ENCODE assay signal across 1 cellular context in genomic region chr19:54159352-54160181, GRCh38.
TF ChIP-seq lines count a peak whose summit lies in the region.

Gene LENG1 (minus strand): TSS chr19:54159721. CDS start chr19:54159695, 26 bp downstream.

TF ChIP-seq in HepG2, 621 proteins besides CTCF, POLR2A, EP300 and RAD21 (continued from another document and continues in another):
- TF ChIP-seq LRRFIP1 (CRISPR knock-in tag; conservative IDR thresholded peaks at IDR 0.05), result no peak
- no peak for TF ChIP-seq KDM6A (CRISPR knock-in tag; IDR thresholded peaks at IDR 0.05; ENCODE audit: low read depth)
- peak; percentile 76 for TF ChIP-seq ZNF574 (CRISPR knock-in tag; IDR thresholded peaks at IDR 0.05)
- TF ChIP-seq DRAP1 (CRISPR knock-in tag; IDR thresholded peaks at IDR 0.05), result peak; percentile 88
- TF ChIP-seq ZFX (CRISPR knock-in tag; IDR thresholded peaks at IDR 0.05; ENCODE audit: low read depth), result peak; percentile 55; the same call in 1 of the 2 replicates
- no peak for TF ChIP-seq MBNL3 (CRISPR knock-in tag; conservative IDR thresholded peaks at IDR 0.05)
- no peak for TF ChIP-seq SNAPC5 (CRISPR knock-in tag; IDR thresholded peaks at IDR 0.05; ENCODE audit: borderline replicate concordance)
- TF ChIP-seq ZNF503 (CRISPR knock-in tag; IDR thresholded peaks at IDR 0.05), result no peak
- TF ChIP-seq, protein P1, sequence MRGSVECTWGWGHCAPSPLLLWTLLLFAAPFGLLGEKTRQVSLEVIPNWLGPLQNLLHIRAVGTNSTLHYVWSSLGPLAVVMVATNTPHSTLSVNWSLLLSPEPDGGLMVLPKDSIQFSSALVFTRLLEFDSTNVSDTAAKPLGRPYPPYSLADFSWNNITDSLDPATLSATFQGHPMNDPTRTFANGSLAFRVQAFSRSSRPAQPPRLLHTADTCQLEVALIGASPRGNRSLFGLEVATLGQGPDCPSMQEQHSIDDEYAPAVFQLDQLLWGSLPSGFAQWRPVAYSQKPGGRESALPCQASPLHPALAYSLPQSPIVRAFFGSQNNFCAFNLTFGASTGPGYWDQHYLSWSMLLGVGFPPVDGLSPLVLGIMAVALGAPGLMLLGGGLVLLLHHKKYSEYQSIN (CRISPR knock-in tag; IDR thresholded peaks at IDR 0.05; ENCODE audit: borderline replicate concordance), result no peak
- no peak for TF ChIP-seq ZFP1 (CRISPR knock-in tag; IDR thresholded peaks at IDR 0.05)
- no peak for TF ChIP-seq ARNT (IDR thresholded peaks at IDR 0.05)
- TF ChIP-seq FOXK1 (CRISPR knock-in tag; IDR thresholded peaks at IDR 0.05; ENCODE audit: borderline replicate concordance, low read depth), result peak; percentile 68; the same call in 1 of the 2 replicates
- TF ChIP-seq SYNCRIP (IDR thresholded peaks at IDR 0.05; ENCODE audit: insufficient read depth, low read depth, low read length), result no peak
- no peak for TF ChIP-seq SRSF9 (IDR thresholded peaks at IDR 0.05; ENCODE audit: borderline replicate concordance, insufficient read depth, low read depth, low read length, poor library complexity, severe bottlenecking)
- peak; percentile 72; the same call in 1 of the 2 replicates for TF ChIP-seq CSRNP1 (CRISPR knock-in tag; IDR thresholded peaks at IDR 0.05)
- TF ChIP-seq, protein P2, sequence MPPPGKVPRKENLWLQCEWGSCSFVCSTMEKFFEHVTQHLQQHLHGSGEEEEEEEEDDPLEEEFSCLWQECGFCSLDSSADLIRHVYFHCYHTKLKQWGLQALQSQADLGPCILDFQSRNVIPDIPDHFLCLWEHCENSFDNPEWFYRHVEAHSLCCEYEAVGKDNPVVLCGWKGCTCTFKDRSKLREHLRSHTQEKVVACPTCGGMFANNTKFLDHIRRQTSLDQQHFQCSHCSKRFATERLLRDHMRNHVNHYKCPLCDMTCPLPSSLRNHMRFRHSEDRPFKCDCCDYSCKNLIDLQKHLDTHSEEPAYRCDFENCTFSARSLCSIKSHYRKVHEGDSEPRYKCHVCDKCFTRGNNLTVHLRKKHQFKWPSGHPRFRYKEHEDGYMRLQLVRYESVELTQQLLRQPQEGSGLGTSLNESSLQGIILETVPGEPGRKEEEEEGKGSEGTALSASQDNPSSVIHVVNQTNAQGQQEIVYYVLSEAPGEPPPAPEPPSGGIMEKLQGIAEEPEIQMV (CRISPR knock-in tag; IDR thresholded peaks at IDR 0.05; ENCODE audit: low read depth), result peak; percentile 68; the same call in 1 of the 2 replicates
- TF ChIP-seq ZBTB14 (CRISPR knock-in tag; IDR thresholded peaks at IDR 0.05), result no peak
- TF ChIP-seq, protein P3, sequence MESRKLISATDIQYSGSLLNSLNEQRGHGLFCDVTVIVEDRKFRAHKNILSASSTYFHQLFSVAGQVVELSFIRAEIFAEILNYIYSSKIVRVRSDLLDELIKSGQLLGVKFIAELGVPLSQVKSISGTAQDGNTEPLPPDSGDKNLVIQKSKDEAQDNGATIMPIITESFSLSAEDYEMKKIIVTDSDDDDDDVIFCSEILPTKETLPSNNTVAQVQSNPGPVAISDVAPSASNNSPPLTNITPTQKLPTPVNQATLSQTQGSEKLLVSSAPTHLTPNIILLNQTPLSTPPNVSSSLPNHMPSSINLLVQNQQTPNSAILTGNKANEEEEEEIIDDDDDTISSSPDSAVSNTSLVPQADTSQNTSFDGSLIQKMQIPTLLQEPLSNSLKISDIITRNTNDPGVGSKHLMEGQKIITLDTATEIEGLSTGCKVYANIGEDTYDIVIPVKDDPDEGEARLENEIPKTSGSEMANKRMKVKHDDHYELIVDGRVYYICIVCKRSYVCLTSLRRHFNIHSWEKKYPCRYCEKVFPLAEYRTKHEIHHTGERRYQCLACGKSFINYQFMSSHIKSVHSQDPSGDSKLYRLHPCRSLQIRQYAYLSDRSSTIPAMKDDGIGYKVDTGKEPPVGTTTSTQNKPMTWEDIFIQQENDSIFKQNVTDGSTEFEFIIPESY (CRISPR knock-in tag; IDR thresholded peaks at IDR 0.05), result no peak
- TF ChIP-seq ZNF605 (CRISPR knock-in tag; IDR thresholded peaks at IDR 0.05), result peak; percentile 8; the same call in 1 of the 2 replicates
- no peak for TF ChIP-seq ZNF383 (CRISPR knock-in tag; IDR thresholded peaks at IDR 0.05; ENCODE audit: borderline replicate concordance)
- no peak for TF ChIP-seq HNF4G (IDR thresholded peaks at IDR 0.05; ENCODE audit: borderline replicate concordance, low read depth, low read length)
- no peak for TF ChIP-seq HNF4G (CRISPR knock-in tag; IDR thresholded peaks at IDR 0.05; ENCODE audit: borderline replicate concordance, low read depth)
- TF ChIP-seq RAD51 (IDR thresholded peaks at IDR 0.05; ENCODE audit: borderline replicate concordance), result no peak
- TF ChIP-seq ESRRA (CRISPR knock-in tag; IDR thresholded peaks at IDR 0.05; ENCODE audit: low read depth), result 0 out of 2 replicates have a peak, but pooled peaks have one; percentile 24
- TF ChIP-seq TCF7L2 (IDR thresholded peaks at IDR 0.05; ENCODE audit: low read depth, low read length), result no peak
- TF ChIP-seq MAFK (conservative IDR thresholded peaks at IDR 0.05 in 1 of 2, IDR thresholded peaks at IDR 0.05 in 1 of 2; ENCODE audit: low read length in 2 of 2), result 0 out of 4 replicates have a peak, but pooled peaks of 1 of the 2 experiments have one; percentile 16
- TF ChIP-seq ZNF496 (CRISPR knock-in tag; IDR thresholded peaks at IDR 0.05; ENCODE audit: insufficient replicate concordance), result no peak
- TF ChIP-seq FIP1L1 (IDR thresholded peaks at IDR 0.05; ENCODE audit: borderline replicate concordance, insufficient read depth, low read depth, low read length), result no peak
- no peak for TF ChIP-seq SMAD9 (CRISPR knock-in tag; IDR thresholded peaks at IDR 0.05)
- TF ChIP-seq, protein P4, sequence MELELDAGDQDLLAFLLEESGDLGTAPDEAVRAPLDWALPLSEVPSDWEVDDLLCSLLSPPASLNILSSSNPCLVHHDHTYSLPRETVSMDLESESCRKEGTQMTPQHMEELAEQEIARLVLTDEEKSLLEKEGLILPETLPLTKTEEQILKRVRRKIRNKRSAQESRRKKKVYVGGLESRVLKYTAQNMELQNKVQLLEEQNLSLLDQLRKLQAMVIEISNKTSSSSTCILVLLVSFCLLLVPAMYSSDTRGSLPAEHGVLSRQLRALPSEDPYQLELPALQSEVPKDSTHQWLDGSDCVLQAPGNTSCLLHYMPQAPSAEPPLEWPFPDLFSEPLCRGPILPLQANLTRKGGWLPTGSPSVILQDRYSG (CRISPR knock-in tag; IDR thresholded peaks at IDR 0.05), result no peak
- TF ChIP-seq NFE2 (CRISPR knock-in tag; IDR thresholded peaks at IDR 0.05), result no peak
- no peak for TF ChIP-seq SP5 (CRISPR knock-in tag; IDR thresholded peaks at IDR 0.05; ENCODE audit: borderline replicate concordance, low read depth)
- TF ChIP-seq, protein P5, sequence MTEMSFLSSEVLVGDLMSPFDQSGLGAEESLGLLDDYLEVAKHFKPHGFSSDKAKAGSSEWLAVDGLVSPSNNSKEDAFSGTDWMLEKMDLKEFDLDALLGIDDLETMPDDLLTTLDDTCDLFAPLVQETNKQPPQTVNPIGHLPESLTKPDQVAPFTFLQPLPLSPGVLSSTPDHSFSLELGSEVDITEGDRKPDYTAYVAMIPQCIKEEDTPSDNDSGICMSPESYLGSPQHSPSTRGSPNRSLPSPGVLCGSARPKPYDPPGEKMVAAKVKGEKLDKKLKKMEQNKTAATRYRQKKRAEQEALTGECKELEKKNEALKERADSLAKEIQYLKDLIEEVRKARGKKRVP (CRISPR knock-in tag; IDR thresholded peaks at IDR 0.05), result no peak
- TF ChIP-seq PITX1 (CRISPR knock-in tag; IDR thresholded peaks at IDR 0.05), result peak; percentile 35; the same call in 1 of the 2 replicates
- TF ChIP-seq ZNF550 (CRISPR knock-in tag; IDR thresholded peaks at IDR 0.05; ENCODE audit: borderline replicate concordance), result no peak
- no peak for TF ChIP-seq PAWR (CRISPR knock-in tag; IDR thresholded peaks at IDR 0.05; ENCODE audit: borderline replicate concordance)
- TF ChIP-seq, protein P6, sequence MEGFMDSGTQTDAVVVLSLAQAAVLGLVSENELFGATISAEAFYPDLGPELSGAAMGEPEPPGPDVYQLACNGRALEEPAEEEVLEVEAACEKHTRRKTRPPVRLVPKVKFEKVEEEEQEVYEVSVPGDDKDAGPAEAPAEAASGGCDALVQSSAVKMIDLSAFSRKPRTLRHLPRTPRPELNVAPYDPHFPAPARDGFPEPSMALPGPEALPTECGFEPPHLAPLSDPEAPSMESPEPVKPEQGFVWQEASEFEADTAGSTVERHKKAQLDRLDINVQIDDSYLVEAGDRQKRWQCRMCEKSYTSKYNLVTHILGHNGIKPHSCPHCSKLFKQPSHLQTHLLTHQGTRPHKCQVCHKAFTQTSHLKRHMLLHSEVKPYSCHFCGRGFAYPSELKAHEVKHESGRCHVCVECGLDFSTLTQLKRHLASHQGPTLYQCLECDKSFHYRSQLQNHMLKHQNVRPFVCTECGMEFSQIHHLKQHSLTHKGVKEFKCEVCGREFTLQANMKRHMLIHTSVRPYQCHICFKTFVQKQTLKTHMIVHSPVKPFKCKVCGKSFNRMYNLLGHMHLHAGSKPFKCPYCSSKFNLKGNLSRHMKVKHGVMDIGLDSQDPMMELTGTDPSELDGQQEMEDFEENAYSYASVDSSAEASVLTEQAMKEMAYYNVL (CRISPR knock-in tag; IDR thresholded peaks at IDR 0.05; ENCODE audit: borderline replicate concordance), result 0 out of 2 replicates have a peak, but pooled peaks have one; percentile 47
- no peak for TF ChIP-seq KLF9 (CRISPR knock-in tag; IDR thresholded peaks at IDR 0.05; ENCODE audit: low read depth)
- TF ChIP-seq SKI (IDR thresholded peaks at IDR 0.05; ENCODE audit: partially characterized antibody), result no peak
